Comparison of ENCODE assay signal across 1 cellular context in genomic region chr1:236159704-236160539, GRCh38.
TF ChIP-seq lines count a peak whose summit lies in the region.

No MANE protein-coding gene starts in this region.

TF ChIP-seq in GM12878, 131 proteins besides CTCF, POLR2A, EP300 and RAD21 (continued from another document and continues in another):
- TF ChIP-seq EGR1 (IDR thresholded peaks at IDR 0.05; ENCODE audit: borderline replicate concordance in 1 of 2, low read depth in 2 of 2, low read length in 2 of 2): peak in 1 of 2 experiments; percentile 56; a peak in 1 of 3 replicates
- TF ChIP-seq TCF12 (IDR thresholded peaks at IDR 0.05; ENCODE audit: low read depth, low read length): peak; percentile 86
- peak; percentile 92 for TF ChIP-seq NFIC (IDR thresholded peaks at IDR 0.05; ENCODE audit: low read depth, low read length)
- peak; percentile 75 for TF ChIP-seq POLR2AphosphoS5 (IDR thresholded peaks at IDR 0.05; ENCODE audit: low read length)
- TF ChIP-seq BHLHE40 (IDR thresholded peaks at IDR 0.05; ENCODE audit: borderline replicate concordance in 1 of 2, low read depth in 2 of 2, low read length in 1 of 2): peak; percentile 60 to 84
- no peak; the same call in 1 of the 2 replicates for TF ChIP-seq ZBTB33 (IDR thresholded peaks at IDR 0.05)
- TF ChIP-seq EZH2 (IDR thresholded peaks at IDR 0.05; ENCODE audit: borderline replicate concordance, control insufficient read depth, low read depth, low read length): no peak
- TF ChIP-seq ZBED1 (IDR thresholded peaks at IDR 0.05; ENCODE audit: borderline replicate concordance): peak; percentile 93
- no peak for TF ChIP-seq CHD4 (IDR thresholded peaks at IDR 0.05)
- TF ChIP-seq CBX5 (IDR thresholded peaks at IDR 0.05; ENCODE audit: low read depth): 0 out of 2 replicates have a peak, but pooled peaks have one; percentile 52
- TF ChIP-seq IRF5 (IDR thresholded peaks at IDR 0.05; ENCODE audit: borderline replicate concordance): no peak
- TF ChIP-seq SMAD5 (IDR thresholded peaks at IDR 0.05; ENCODE audit: low read depth): no peak
- TF ChIP-seq BMI1 (IDR thresholded peaks at IDR 0.05; ENCODE audit: borderline replicate concordance): no peak; the same call in 1 of the 2 replicates
- peak; percentile 77; the same call in 1 of the 2 replicates for TF ChIP-seq MLLT1 (IDR thresholded peaks at IDR 0.05)
- TF ChIP-seq NR2C2 (IDR thresholded peaks at IDR 0.05; ENCODE audit: borderline replicate concordance, control insufficient read depth, insufficient read length, low read depth): no peak
- TF ChIP-seq KAT2A (conservative IDR thresholded peaks at IDR 0.05; ENCODE audit: control insufficient read depth, low read depth, low read length): no peak
- TF ChIP-seq NKRF (conservative IDR thresholded peaks at IDR 0.05): peak; percentile 47; the same call in 1 of the 2 replicates
- peak; percentile 33; the same call in 2 of the 3 replicates for TF ChIP-seq POU2F2 (IDR thresholded peaks at IDR 0.05; ENCODE audit: borderline replicate concordance, low read depth, low read length)
- peak; percentile 85 for TF ChIP-seq ZNF687 (IDR thresholded peaks at IDR 0.05)
- peak; percentile 49; the same call in 1 of the 2 replicates for TF ChIP-seq ASH2L (IDR thresholded peaks at IDR 0.05; ENCODE audit: borderline replicate concordance, low read depth)
- peak; percentile 72; the same call in 1 of the 2 replicates for TF ChIP-seq ATF2 (IDR thresholded peaks at IDR 0.05; ENCODE audit: low read length)
- TF ChIP-seq SKIL (IDR thresholded peaks at IDR 0.05; ENCODE audit: low read depth, poor library complexity, severe bottlenecking): peak; percentile 81
- peak; percentile 80 for TF ChIP-seq TCF7 (IDR thresholded peaks at IDR 0.05; ENCODE audit: borderline replicate concordance)
- peak; percentile 98 for TF ChIP-seq MEF2B (IDR thresholded peaks at IDR 0.05; ENCODE audit: partially characterized antibody, poor library complexity, severe bottlenecking)
- TF ChIP-seq GATAD2B (conservative IDR thresholded peaks at IDR 0.05; ENCODE audit: low read depth): peak; percentile 92
- TF ChIP-seq ZBTB11 (CRISPR knock-in tag; IDR thresholded peaks at IDR 0.05): no peak
- TF ChIP-seq CREM (IDR thresholded peaks at IDR 0.05; ENCODE audit: low read depth): peak; percentile 93
- peak; percentile 93 for TF ChIP-seq MEF2A (IDR thresholded peaks at IDR 0.05; ENCODE audit: insufficient read depth, low read depth, low read length)
- TF ChIP-seq CREB1 (IDR thresholded peaks at IDR 0.05; ENCODE audit: low read depth): peak; percentile 84
- peak; percentile 78 for TF ChIP-seq ZNF592 (IDR thresholded peaks at IDR 0.05)
- no peak; the same call in 1 of the 2 replicates for TF ChIP-seq TBL1XR1 (IDR thresholded peaks at IDR 0.05; ENCODE audit: low read depth, low read length)
- 0 out of 2 replicates have a peak, but pooled peaks have one; percentile 19 for TF ChIP-seq RAD51 (IDR thresholded peaks at IDR 0.05)
